9 cellular contexts compared by ENCODE assay signal in genomic region chr13:40769970-40770369, GRCh38. TPM values are rescaled to one million over a fixed set of nuclear protein-coding genes. Genes with fewer than 3 reads are reported as not detected.
DNase-seq lines count a peak whose midpoint lies in the region; ATAC-seq, FAIRE-seq and TF ChIP-seq lines count a peak whose summit lies in the region.
"Had no signal": no experiment of that assay in that cellular context is flagged by ENCODE, and none has a peak within 500 bp of the region (broad histone marks: within the 10 kb centered on the region; RNA-seq: fewer than 3 reads in every experiment).

No MANE protein-coding gene starts in this region.

- no peak for DNase-seq in GM12892 (ENCODE audit: insufficient read length)
- no peak for DNase-seq in SJCRH30
- DNase-seq in fibroblast of pulmonary artery (ENCODE audit: low read depth) = no peak
- DNase-seq in gastrocnemius medialis = no peak
- DNase-seq in stimulated activated CD4-positive, alpha-beta T cell treated with anti-CD3 and anti-CD28 coated beads, Interleukin-2, amount 100 ng/mL, for 24 hours = no peak
- no peak for DNase-seq in DMS 273 treated with DMSO at 0.1 percent for 48 hours (lab: John Stamatoyannopoulos, UW)
- DNase-seq in UCSD-AML1 (lab: John Stamatoyannopoulos, UW; ENCODE audit: unreplicated experiment) = no peak
- DNase-seq: stimulated activated CD8-positive, alpha-beta memory T cell treated with anti-CD3 and anti-CD28 coated beads, Interleukin-4, amount 100 ng/mL, for 48 hours had no signal

- H3K36me3 ChIP-seq in SJCRH30 (peaks cover 8% of the 10 kb centered on the region), gastrocnemius medialis (peaks cover 0 to 6% of the 10 kb centered on the region in 2 donors)

- FAIRE-seq in GM12892 (lab: Jason Lieb, UNC) = peak; percentile 17

- ATAC-seq in gastrocnemius medialis = no peak
- ATAC-seq in HG02840 (IDR thresholded peaks at IDR 0.05; ENCODE audit: low FRiP score, unreplicated experiment) = no peak

- TF ChIP-seq POLR2A in GM12892 (IDR thresholded peaks at IDR 0.05; ENCODE audit: low read depth, low read length) (no peak), gastrocnemius medialis (IDR thresholded peaks at IDR 0.05) (no peak)

- in situ Hi-C loops in gastrocnemius medialis (cut with MboI; ENCODE audit: low sequenced_read_pairs in 4 of 4) = no loop called here

- H3K27ac ChIP-seq in SJCRH30 (no peak overlapping the region), gastrocnemius medialis (peak overlapping the region in 3 of 4 donors; percentile 89 to 93 (median 91))

- H3K4me1 ChIP-seq in SJCRH30 (no peaks in the 10 kb centered on the region; the same call in 1 of the 2 replicates), gastrocnemius medialis (peaks cover 12 to 23% of the 10 kb centered on the region in 2 donors)

- H3K9me3 ChIP-seq in SJCRH30 (replicated peaks) (no peaks in the 10 kb centered on the region), gastrocnemius medialis (no peaks in the 10 kb centered on the region)

- H3K27me3 ChIP-seq in SJCRH30 (no peaks in the 10 kb centered on the region), gastrocnemius medialis (no peaks in the 10 kb centered on the region)

- TF ChIP-seq CTCF in fibroblast of pulmonary artery (IDR thresholded peaks at IDR 0.05; ENCODE audit: low read length, missing control alignments) (no peak), gastrocnemius medialis (IDR thresholded peaks at IDR 0.05 in 4 of 5, conservative IDR thresholded peaks at IDR 0.05 in 1 of 5) (no peak)

- H3K4me3 ChIP-seq in SJCRH30 (peak overlapping the region; percentile 84), fibroblast of pulmonary artery (replicated peaks; ENCODE audit: low read depth, low read length) (peak overlapping the region; percentile 84), gastrocnemius medialis (peak overlapping the region; percentile 74 to 95 (median 90))

- intact Hi-C loops in gastrocnemius medialis (cut with DNase I; ENCODE audit: low total_unique reads) = loop anchor here (2.0 to 5.0 kb wide), 3 partner anchors 19 to 363 kb away; partner anchors contain the start of genes KBTBD6, SLC25A15 and WBP4

RNA-seq across cellular contexts. Expression of gene MRPS31, which starts 1.0 kb away (rescaled TPM):
- polyA plus RNA-seq in GM12892 (2012; ENCODE audit: missing spikeins) = 43.6 TPM
- 33.6 and 38.6 TPM in 2 replicates for total RNA-seq in SJCRH30 (2014; rRNA removed; shearing (Covaris generic))
- 10 to 100 TPM; 21.0 to 29.5 (median 24.8) TPM for total RNA-seq in gastrocnemius medialis

RNA-seq across cellular contexts. Expression of gene SLC25A15, which starts 19.4 kb away (rescaled TPM):
- 10.5 TPM for polyA plus RNA-seq in GM12892 (2012; ENCODE audit: missing spikeins)
- 29.6 and 31.5 TPM in 2 replicates for total RNA-seq in SJCRH30 (2014; rRNA removed; shearing (Covaris generic))
- total RNA-seq in gastrocnemius medialis = 10 to 100 TPM in 2 of 4 donors, 1 to 10 TPM in 2; 4.3 to 19.3 (median 11.0) TPM
